ENCODE assay signal across 23 cellular contexts in genomic region chr2:37869756-37870155, GRCh38. TPM values are rescaled to one million over a fixed set of nuclear protein-coding genes. Genes with fewer than 3 reads are reported as not detected.
DNase-seq lines count a peak whose midpoint lies in the region; FAIRE-seq and TF ChIP-seq lines count a peak whose summit lies in the region.
"Had no signal": no experiment of that assay in that cellular context is flagged by ENCODE, and none has a peak within 500 bp of the region (broad histone marks: within the 10 kb centered on the region; RNA-seq: fewer than 3 reads in every experiment).

No MANE protein-coding gene starts in this region.

- H3K4me1 Mint-ChIP-seq in astrocyte (ENCODE audit: low read depth, unreplicated experiment) (peaks cover 29% of the 10 kb centered on the region), mesothelial cell of epicardium (peaks cover 50% of the 10 kb centered on the region)
- H3K4me1 Mint-ChIP-seq: central memory CD8-positive, alpha-beta T cell had no signal

- TF ChIP-seq CTCF in astrocyte (IDR thresholded peaks at IDR 0.05; ENCODE audit: insufficient read depth, low read depth, low read length) (no peak), uterus (IDR thresholded peaks at IDR 0.05) (no peak), mesothelial cell of epicardium (IDR thresholded peaks at IDR 0.05; ENCODE audit: unreplicated experiment) (no peak), adrenal gland (IDR thresholded peaks at IDR 0.05) (no peak)

- H3K4me3 ChIP-seq in astrocyte (ENCODE audit: insufficient read depth, low read depth, low read length) (no peak overlapping the region), uterus (no peak overlapping the region), adrenal gland (no peak overlapping the region)
- H3K4me3 ChIP-seq: heart right ventricle, PC-9, SK-N-MC had no signal

- no peak for TF ChIP-seq POLR2A in uterus (IDR thresholded peaks at IDR 0.05)
- no peak for TF ChIP-seq POLR2A in adrenal gland (IDR thresholded peaks at IDR 0.05)

- H3K27me3 Mint-ChIP-seq in astrocyte (ENCODE audit: low read depth, unreplicated experiment) (peaks cover 18% of the 10 kb centered on the region), mesothelial cell of epicardium (ENCODE audit: low read depth) (peaks cover 6% of the 10 kb centered on the region)

- peak; percentile 60 for FAIRE-seq in astrocyte (lab: Jason Lieb, UNC)
- FAIRE-seq: GM19239, HepG2 had no signal

- H3K27ac ChIP-seq in astrocyte (ENCODE audit: low read depth, low read length) (no peak overlapping the region), uterus (peak overlapping the region; percentile 74 to 89), adrenal gland (no peak overlapping the region)
- H3K27ac ChIP-seq: PC-9, SK-N-MC had no signal

- no peaks in the 10 kb centered on the region for H3K9me3 Mint-ChIP-seq in astrocyte (ENCODE audit: unreplicated experiment)
- no peaks in the 10 kb centered on the region for H3K9me3 Mint-ChIP-seq in mesothelial cell of epicardium
- H3K9me3 Mint-ChIP-seq: activated CD4-positive, alpha-beta T cell treated with anti-CD3 and anti-CD28 coated beads, Interleukin-2, amount 10 ng/mL, durations not matched to agents 7 days and 5 days; central memory CD8-positive, alpha-beta T cell had no signal

- WGBS in adrenal gland, 4 donors = 84 to 97% (median 95%) methylated on average over 2 of the region's 2 CpGs

- H3K9me3 ChIP-seq in astrocyte (ENCODE audit: insufficient read depth, low read depth, low read length) = no peaks in the 10 kb centered on the region
- H3K9me3 ChIP-seq in uterus = no peaks in the 10 kb centered on the region
- H3K9me3 ChIP-seq in adrenal gland (replicated peaks in 1 of 3) = no peaks in the 10 kb centered on the region
- H3K9me3 ChIP-seq: heart right ventricle had no signal

- H3K36me3 Mint-ChIP-seq in astrocyte (ENCODE audit: low read depth, unreplicated experiment) (no peaks in the 10 kb centered on the region), mesothelial cell of epicardium (no peaks in the 10 kb centered on the region)
- H3K36me3 Mint-ChIP-seq: activated naive CD8-positive, alpha-beta T cell had no signal

- intact Hi-C loops in uterus (cut with DNase I; ENCODE audit: low total_unique reads) (no loop called here), adrenal gland (cut with DNase I) (no loop called here)

- H3K4me2 ChIP-seq in astrocyte (ENCODE audit: low read length) = no peak overlapping the region
- H3K4me2 ChIP-seq: PC-9 had no signal

- H2AFZ ChIP-seq in astrocyte (ENCODE audit: low read depth, low read length) = no peak overlapping the region
- H2AFZ ChIP-seq: PC-9 had no signal

- H3K27ac Mint-ChIP-seq in astrocyte (ENCODE audit: unreplicated experiment) = peak overlapping the region; percentile 44
- no peak overlapping the region for H3K27ac Mint-ChIP-seq in mesothelial cell of epicardium
- H3K27ac Mint-ChIP-seq: activated CD4-positive, alpha-beta T cell treated with anti-CD3 and anti-CD28 coated beads, Interleukin-2, amount 10 ng/mL, durations not matched to agents 7 days and 5 days; activated naive CD8-positive, alpha-beta T cell had no signal

- DNase-seq in GM04504 (ENCODE audit: low read depth) (peak; percentile 62), astrocyte (ENCODE audit: low read depth) (peak; percentile 91), fibroblast of the conjunctiva (ENCODE audit: low read depth) (peak; percentile 6), uterus (no peak), cortex of kidney (lab: John Stamatoyannopoulos, UW) (no peak), mesothelial cell of epicardium (ENCODE audit: low spot score in 2 of 2, unreplicated experiment in 2 of 2) (no peak), adrenal gland (no peak)
- DNase-seq: activated CD4-positive, alpha-beta T cell treated with anti-CD3 and anti-CD28 coated beads, Interleukin-2, amount 10 ng/mL, durations not matched to agents 7 days and 5 days; C1 segment of cervical spinal cord; DMS153; HCEC 1CT; heart right ventricle; islet precursor cell; midbrain; NCI-H2107; NCI-H69; PC-9; right cardiac atrium had no signal

- H3K36me3 ChIP-seq in astrocyte (ENCODE audit: insufficient read depth, low read length) (no peaks in the 10 kb centered on the region), uterus (no peaks in the 10 kb centered on the region), adrenal gland (replicated peaks in 1 of 2) (no peaks in the 10 kb centered on the region)
- H3K36me3 ChIP-seq: heart right ventricle had no signal

- no peaks in the 10 kb centered on the region for H4K20me1 ChIP-seq in astrocyte (ENCODE audit: insufficient read depth, low read length)

- H3K27me3 ChIP-seq in astrocyte (ENCODE audit: insufficient read depth, low read length) = no peaks in the 10 kb centered on the region
- H3K27me3 ChIP-seq in uterus = no peaks in the 10 kb centered on the region
- H3K27me3 ChIP-seq in adrenal gland = no peaks in the 10 kb centered on the region
- H3K27me3 ChIP-seq: heart right ventricle had no signal

- H3K4me1 ChIP-seq in astrocyte (ENCODE audit: insufficient read depth, low read length) (peaks cover 21% of the 10 kb centered on the region), uterus (peaks cover 7 to 10% of the 10 kb centered on the region in 2 donors), adrenal gland (replicated peaks in 1 of 2) (peaks cover 0 to 11% of the 10 kb centered on the region in 2 donors)

- no peaks in the 10 kb centered on the region for H3K79me2 ChIP-seq in astrocyte (ENCODE audit: insufficient read depth, low read length)

- no peak overlapping the region for H3K9ac ChIP-seq in astrocyte (ENCODE audit: low read length)

- no peak overlapping the region for H3K4me3 Mint-ChIP-seq in astrocyte (ENCODE audit: unreplicated experiment)
- H3K4me3 Mint-ChIP-seq in mesothelial cell of epicardium = no peak overlapping the region
- H3K4me3 Mint-ChIP-seq: activated CD4-positive, alpha-beta T cell treated with anti-CD3 and anti-CD28 coated beads, Interleukin-2, amount 10 ng/mL, durations not matched to agents 7 days and 5 days; activated naive CD8-positive, alpha-beta T cell; central memory CD8-positive, alpha-beta T cell had no signal

RNA-seq across cellular contexts. Expression of gene RMDN2, which starts 55.3 kb away (rescaled TPM):
- total RNA-seq in astrocyte (4.7 and 5.1 TPM in 2 replicates), uterus (10 to 100 TPM; 12.5 to 19.2 (median 14.3) TPM), mesothelial cell of epicardium (9.0 to 12.9 TPM (median 9.3 TPM) in 3 replicates), adrenal gland (10 to 100 TPM; 30.3 to 96.3 (median 55.9) TPM)
- polyA plus RNA-seq in adrenal gland = 100 to 1,000 TPM in 1 of 3 donors, 10 to 100 TPM in 2; 28.5 to 126 (median 35.3) TPM

Comparison
In these comparisons a context has a peak if more than half of its experiments do, and no peak if none do; other contexts are left out.
1. DNase-seq: peak in GM04504 (single experiment), astrocyte (single experiment) and fibroblast of the conjunctiva (single experiment); none in uterus (0 of 2), cortex of kidney (single experiment), mesothelial cell of epicardium (0 of 2) and adrenal gland (0 of 7).
2. H3K27ac ChIP-seq: peak in uterus (2 of 2); none in astrocyte (single experiment) and adrenal gland (0 of 5).